34 cellular contexts compared by ENCODE assay signal in genomic region chr22:20386972-20387371, GRCh38.
"Had no signal": no experiment of that assay in that cellular context is flagged by ENCODE, and none has a peak within 500 bp of the region (broad histone marks: within the 10 kb centered on the region; RNA-seq: fewer than 3 reads in every experiment).

No MANE protein-coding gene starts in this region.

- H3K36me3 ChIP-seq: MG63 had no signal

- H3K9me3 ChIP-seq: MG63 had no signal

- DNase-seq: Karpas-422, Kasumi-1, MG63, MM.1S, MV-4-11, NCI-H1048, NCI-H1092, NCI-H1092 treated with DMSO at 0.1 percent for 48 hours, NCI-H1105, NCI-H1105 treated with DMSO at 0.1 percent for 48 hours, NCI-H1417, NCI-H1417 treated with DMSO at 0.1 percent for 48 hours, NCI-H1436, NCI-H1436 treated with DMSO at 0.1 percent for 48 hours, NCI-H146, NCI-H1694, NCI-H1694 treated with DMSO at 0.1 percent for 48 hours, NCI-H187, NCI-H187 treated with DMSO at 0.1 percent for 48 hours, NCI-H1930, NCI-H2029, NCI-H2029 treated with DMSO at 0.1 percent for 48 hours, NCI-H2081, NCI-H2081 treated with DMSO at 0.1 percent for 48 hours, NCI-H2107, NCI-H2171, NCI-H2171 treated with DMSO at 0.1 percent for 48 hours, NCI-H2227 treated with DMSO at 0.1 percent for 48 hours, NCI-H226, NCI-H345, NCI-H446, NCI-H446 treated with DMSO at 0.1 percent for 48 hours, NCI-H510A, NCI-H510A treated with DMSO at 0.1 percent for 48 hours had no signal

- H3K4me3 ChIP-seq: MG63 had no signal
